ENCODE assay signal across 21 cellular contexts in the genomic region with DNA sequence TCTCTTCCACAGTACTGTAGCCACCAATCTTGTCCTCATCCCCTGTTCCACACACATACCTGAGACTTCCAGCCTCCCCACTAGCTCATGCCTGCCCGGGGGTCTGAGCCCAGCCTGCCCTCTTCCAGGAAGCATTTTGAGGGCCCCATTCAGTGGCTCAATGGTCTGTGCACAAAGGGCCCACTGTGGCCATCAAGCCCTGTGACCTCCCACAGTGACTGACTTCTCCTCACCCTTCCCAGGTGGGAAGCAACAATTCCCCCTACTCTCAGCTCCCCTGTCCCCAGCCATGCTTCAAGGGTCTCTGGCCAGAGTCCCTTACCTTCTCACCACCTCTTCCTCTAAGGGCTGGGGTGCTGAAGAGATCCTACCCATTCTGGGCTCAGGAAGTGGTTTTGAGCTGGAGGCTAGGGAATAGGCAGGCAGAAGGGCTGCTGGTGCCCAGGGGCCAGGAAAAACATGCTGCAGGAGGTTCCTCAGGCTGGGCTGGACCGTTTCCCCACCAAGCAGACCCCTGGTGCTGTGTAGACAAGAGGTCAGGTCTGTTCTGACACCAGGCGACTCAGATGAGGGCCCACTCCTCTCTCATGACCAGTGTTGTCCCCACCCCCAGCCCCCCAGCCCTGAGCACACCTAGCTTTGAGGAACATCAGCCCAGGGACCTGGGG. TPM values are rescaled to one million over a fixed set of nuclear protein-coding genes. Genes with fewer than 3 reads are reported as not detected.
"Had no signal": no experiment of that assay in that cellular context is flagged by ENCODE, and none has a peak within 500 bp of the region (broad histone marks: within the 10 kb centered on the region; RNA-seq: fewer than 3 reads in every experiment).

No MANE protein-coding gene starts in this region.

- H3K27me3 ChIP-seq: body of pancreas had no signal

- H3K36me3 ChIP-seq: colonic mucosa, neutrophil, stomach had no signal

- DNase-seq: activated CD4-positive, CD25-positive, alpha-beta regulatory T cell treated with anti-CD3 and anti-CD28 coated beads, Interleukin-2, amount 50 U/mL, for 72 hours; activated CD8-positive, alpha-beta memory T cell treated with anti-CD3 and anti-CD28 coated beads for 24 hours; activated naive CD8-positive, alpha-beta T cell treated with anti-CD3 and anti-CD28 coated beads, Interleukin-2, amount 10 ng/mL, durations not matched to agents 7 days and 5 days; central memory CD4-positive, alpha-beta T cell; colonic mucosa; erythroblast; foreskin melanocyte; mesendoderm; retina; small intestine; stimulated activated CD4-positive, alpha-beta T cell treated with anti-CD3 and anti-CD28 coated beads, Interleukin-4, amount 100 ng/mL, for 1 hour; stomach; SW 1271; T-helper 2 cell had no signal

- H3K27ac Mint-ChIP-seq: activated naive CD8-positive, alpha-beta T cell treated with anti-CD3 and anti-CD28 coated beads, Interleukin-2, amount 10 ng/mL, durations not matched to agents 7 days and 5 days had no signal

- H3K36me3 Mint-ChIP-seq: activated naive CD8-positive, alpha-beta T cell treated with anti-CD3 and anti-CD28 coated beads, Interleukin-2, amount 10 ng/mL, durations not matched to agents 7 days and 5 days; naive thymus-derived CD8-positive, alpha-beta T cell had no signal

- H3K4me3 ChIP-seq: body of pancreas, colonic mucosa, stomach, thoracic aorta had no signal

- H3K27ac ChIP-seq: body of pancreas, colonic mucosa, neutrophil, stomach, thoracic aorta, VCaP had no signal

- ATAC-seq: body of pancreas; naive thymus-derived CD8-positive, alpha-beta T cell had no signal

- H3K9me3 ChIP-seq: body of pancreas, colonic mucosa, neutrophil, stomach, thoracic aorta had no signal

- H3K4me3 Mint-ChIP-seq: activated naive CD8-positive, alpha-beta T cell treated with anti-CD3 and anti-CD28 coated beads, Interleukin-2, amount 10 ng/mL, durations not matched to agents 7 days and 5 days; naive thymus-derived CD8-positive, alpha-beta T cell had no signal

- H3K9me3 Mint-ChIP-seq: activated naive CD8-positive, alpha-beta T cell treated with anti-CD3 and anti-CD28 coated beads, Interleukin-2, amount 10 ng/mL, durations not matched to agents 7 days and 5 days; naive thymus-derived CD8-positive, alpha-beta T cell had no signal

RNA-seq across cellular contexts. Expression of a gene that starts 3.0 kb away (rescaled TPM):
- polyA plus RNA-seq: naive thymus-derived CD8-positive, alpha-beta T cell had no signal

RNA-seq across cellular contexts. Expression of a gene that starts 34.5 kb away (rescaled TPM):
- total RNA-seq: activated naive CD8-positive, alpha-beta T cell treated with anti-CD3 and anti-CD28 coated beads, Interleukin-2, amount 10 ng/mL, durations not matched to agents 7 days and 5 days; body of pancreas; colonic mucosa; kidney epithelial cell; lower leg skin; naive thymus-derived CD8-positive, alpha-beta T cell; stomach; thoracic aorta had no signal
- polyA plus RNA-seq: naive thymus-derived CD8-positive, alpha-beta T cell; small intestine; stomach had no signal
